Comparison of ENCODE assay signal across 27 cellular contexts in genomic region chr4:82219346-82219745, GRCh38.
"Had no signal": no experiment of that assay in that cellular context is flagged by ENCODE, and none has a peak within 500 bp of the region (broad histone marks: within the 10 kb centered on the region; RNA-seq: fewer than 3 reads in every experiment).

No MANE protein-coding gene starts in this region.

- H3K27ac ChIP-seq: neutrophil, pancreas, psoas muscle, right lobe of liver, sigmoid colon, stomach, thoracic aorta, thyroid gland, transverse colon, upper lobe of left lung, vagina had no signal

- H3K27me3 ChIP-seq: neutrophil, pancreas, right lobe of liver, sigmoid colon, stomach, thyroid gland, transverse colon, upper lobe of left lung, vagina had no signal

- H3K4me1 Mint-ChIP-seq: nephron progenitor cell had no signal

- H3K9me3 Mint-ChIP-seq: natural killer cell treated with Interleukin-12 subunit alpha and Interleukin-12 subunit beta and Interleukin-15 and Interleukin-18, amount 100 ng/mL, for 72 hours; nephron progenitor cell; neural crest cell; stimulated activated effector memory CD8-positive, alpha-beta T cell treated with anti-CD3 and anti-CD28 coated beads, Interleukin-12 subunit alpha, Interleukin-12 subunit beta, amount 100 ng/mL, for 72 hours had no signal

- H3K4me3 Mint-ChIP-seq: naive B cell; naive thymus-derived CD8-positive, alpha-beta T cell; natural killer cell treated with Interleukin-12 subunit alpha and Interleukin-12 subunit beta and Interleukin-15 and Interleukin-18, amount 100 ng/mL, for 72 hours; nephron progenitor cell; neural crest cell; stimulated activated effector memory CD8-positive, alpha-beta T cell treated with anti-CD3 and anti-CD28 coated beads, Interleukin-12 subunit alpha, Interleukin-12 subunit beta, amount 100 ng/mL, for 72 hours; stimulated activated naive B cell treated with anti-CD40 and anti-IgM and Interleukin-4, amounts not matched to agents 10 μg/mL and 1 μg/mL and 100 μg/mL, for 72 hours; stimulated activated naive CD8-positive, alpha-beta T cell treated with anti-CD3 and anti-CD28 coated beads, Interleukin-15, Interleukin-2, amounts not matched to agents 100 ng/mL and 50 ng/mL, for 24 hours had no signal

- H3K36me3 ChIP-seq: neutrophil, pancreas, right lobe of liver, sigmoid colon, stomach, thoracic aorta, thyroid gland, transverse colon, upper lobe of left lung, vagina had no signal

- ATAC-seq: naive thymus-derived CD8-positive, alpha-beta T cell; natural killer cell treated with Interleukin-12 subunit alpha and Interleukin-12 subunit beta and Interleukin-15 and Interleukin-18, amount 100 ng/mL, for 72 hours; pancreas; psoas muscle; right cardiac atrium; right lobe of liver; stimulated activated effector memory CD8-positive, alpha-beta T cell treated with anti-CD3 and anti-CD28 coated beads, Interleukin-12 subunit alpha, Interleukin-12 subunit beta, amount 100 ng/mL, for 72 hours; stimulated activated naive B cell treated with anti-CD40 and anti-IgM and Interleukin-4, amounts not matched to agents 10 μg/mL and 1 μg/mL and 100 μg/mL, for 72 hours had no signal

- H3K27me3 Mint-ChIP-seq: naive B cell; naive thymus-derived CD8-positive, alpha-beta T cell; stimulated activated naive B cell treated with anti-CD40 and anti-IgM and Interleukin-4, amounts not matched to agents 10 μg/mL and 1 μg/mL and 100 μg/mL, for 72 hours; stimulated activated naive CD8-positive, alpha-beta T cell treated with anti-CD3 and anti-CD28 coated beads, Interleukin-15, Interleukin-2, amounts not matched to agents 100 ng/mL and 50 ng/mL, for 24 hours had no signal

- H3K4me1 ChIP-seq: pancreas, psoas muscle, right lobe of liver, sigmoid colon, stomach, thyroid gland, transverse colon, upper lobe of left lung, vagina had no signal

- H3K27ac Mint-ChIP-seq: natural killer cell treated with Interleukin-12 subunit alpha and Interleukin-12 subunit beta and Interleukin-15 and Interleukin-18, amount 100 ng/mL, for 72 hours; nephron progenitor cell; stimulated activated effector memory CD8-positive, alpha-beta T cell treated with anti-CD3 and anti-CD28 coated beads, Interleukin-12 subunit alpha, Interleukin-12 subunit beta, amount 100 ng/mL, for 72 hours; stimulated activated naive B cell treated with anti-CD40 and anti-IgM and Interleukin-4, amounts not matched to agents 10 μg/mL and 1 μg/mL and 100 μg/mL, for 72 hours; stimulated activated naive CD8-positive, alpha-beta T cell treated with anti-CD3 and anti-CD28 coated beads, Interleukin-15, Interleukin-2, amounts not matched to agents 100 ng/mL and 50 ng/mL, for 24 hours had no signal

- H3K36me3 Mint-ChIP-seq: naive B cell; naive thymus-derived CD8-positive, alpha-beta T cell; natural killer cell treated with Interleukin-12 subunit alpha and Interleukin-12 subunit beta and Interleukin-15 and Interleukin-18, amount 100 ng/mL, for 72 hours; stimulated activated effector memory CD8-positive, alpha-beta T cell treated with anti-CD3 and anti-CD28 coated beads, Interleukin-12 subunit alpha, Interleukin-12 subunit beta, amount 100 ng/mL, for 72 hours; stimulated activated naive B cell treated with anti-CD40 and anti-IgM and Interleukin-4, amounts not matched to agents 10 μg/mL and 1 μg/mL and 100 μg/mL, for 72 hours had no signal

- H3K4me3 ChIP-seq: pancreas, psoas muscle, right lobe of liver, sigmoid colon, stomach, thoracic aorta, thyroid gland, transverse colon, upper lobe of left lung, vagina had no signal

- DNase-seq: naive B cell; naive thymus-derived CD8-positive, alpha-beta T cell; nephron progenitor cell; nucleus accumbens; pancreas; psoas muscle; right cardiac atrium; right lobe of liver; sigmoid colon; small intestine; stimulated activated CD4-positive, alpha-beta T cell treated with anti-CD3 and anti-CD28 coated beads, Interleukin-15, amount 100 ng/mL, for 24 hours; stimulated activated CD4-positive, alpha-beta T cell treated with anti-CD3 and anti-CD28 coated beads, Interleukin-2, amount 100 ng/mL, for 24 hours; stimulated activated CD4-positive, alpha-beta T cell treated with anti-CD3 and anti-CD28 coated beads, Interleukin-2, amount 100 ng/mL, for 48 hours; stimulated activated CD4-positive, alpha-beta T cell treated with anti-CD3 and anti-CD28 coated beads, Interleukin-4, amount 100 ng/mL, for 24 hours; stimulated activated naive B cell treated with anti-CD40 and anti-IgM and Interleukin-4, amounts not matched to agents 10 μg/mL and 1 μg/mL and 100 μg/mL, for 72 hours; stimulated activated naive CD4-positive, alpha-beta T cell treated with Interleukin-2 at 50 U/mL for 16 hours; stomach; thyroid gland; transverse colon had no signal

- H3K9me3 ChIP-seq: neutrophil, pancreas, psoas muscle, right lobe of liver, sigmoid colon, stomach, thoracic aorta, thyroid gland, transverse colon, upper lobe of left lung, vagina had no signal
